In genomic region chr11:1401656-1402221, GRCh38 we compare ENCODE assay signal across 9 cellular contexts. TPM values are rescaled to one million over a fixed set of nuclear protein-coding genes. Genes with fewer than 3 reads are reported as not detected.
DNase-seq lines count a peak whose midpoint lies in the region; ATAC-seq, FAIRE-seq and TF ChIP-seq lines count a peak whose summit lies in the region.
"Had no signal": no experiment of that assay in that cellular context is flagged by ENCODE, and none has a peak within 500 bp of the region (broad histone marks: within the 10 kb centered on the region; RNA-seq: fewer than 3 reads in every experiment).

No MANE protein-coding gene starts in this region.

- ATAC-seq in WTC11 = peak; percentile 74
- peak; percentile 47 for ATAC-seq in aorta (ENCODE audit: low FRiP score)
- no peak for ATAC-seq in GM19023 (IDR thresholded peaks at IDR 0.05; ENCODE audit: unreplicated experiment)

- no peak overlapping the region for H3K9ac ChIP-seq in H1 (replicated peaks in 1 of 4; ENCODE audit: extremely low read depth in 1 of 4, low read depth in 3 of 4, low read length in 3 of 4)

- H4K91ac ChIP-seq in H1 (replicated peaks; ENCODE audit: insufficient read length, low read length) = no peak overlapping the region

- H3K4me3 ChIP-seq in H1 (ENCODE audit: extremely low read depth in 1 of 4, insufficient read depth in 2 of 4, low read depth in 3 of 4, low read length in 4 of 4) = no peak overlapping the region
- H3K4me3 ChIP-seq in aorta (ENCODE audit: low read length in 2 of 2) = no peak overlapping the region

- FAIRE-seq in H1 (lab: Jason Lieb, UNC) = no peak

- intact Hi-C loops in aorta (cut with DNase I) = no loop called here

- no peaks in the 10 kb centered on the region for H3K23me2 ChIP-seq in H1 (ENCODE audit: low read depth, low read length)

- no peak overlapping the region for H2BK20ac ChIP-seq in H1 (ENCODE audit: low read length)

- H3K9me3 ChIP-seq in H1 (ENCODE audit: insufficient read depth in 2 of 2, low read depth in 1 of 2, low read length in 1 of 2) (no peaks in the 10 kb centered on the region), aorta (ENCODE audit: control insufficient read depth, low read length) (no peaks in the 10 kb centered on the region)

- TF ChIP-seq RAD21 in H1 (IDR thresholded peaks at IDR 0.05 in 1 of 2, conservative IDR thresholded peaks at IDR 0.05 in 1 of 2; ENCODE audit: low read depth in 2 of 2, low read length in 2 of 2) = peak in 1 of 2 experiments; percentile 7; a peak in 2 of 4 replicates

- H3K14ac ChIP-seq in H1 (ENCODE audit: insufficient read length) = no peak overlapping the region

- no peaks in the 10 kb centered on the region for H3K27me3 ChIP-seq in H1 (replicated peaks in 1 of 4; ENCODE audit: control insufficient read depth in 3 of 4, extremely low read depth in 1 of 4, insufficient read depth in 3 of 4, low read length in 3 of 4)
- no peaks in the 10 kb centered on the region for H3K27me3 ChIP-seq in aorta (ENCODE audit: control insufficient read depth in 1 of 2, insufficient read depth in 2 of 2, low read length in 1 of 2)

- no peak overlapping the region for H3K56ac ChIP-seq in H1 (replicated peaks; ENCODE audit: insufficient read length, low read depth, low read length)

- DNase-seq in COR-L47 (lab: John Stamatoyannopoulos, UW) (peak; percentile 67), KBM-7 (peak; percentile 63), WTC11 (ENCODE audit: low spot score) (peak; percentile 85), H1 (ENCODE audit: low read depth in 1 of 2, low spot score in 2 of 2) (peak in 1 of 2 experiments; percentile 92), mesothelial cell of epicardium (ENCODE audit: low spot score in 2 of 2, unreplicated experiment in 2 of 2) (peak; percentile 84 to 92), aorta (peak; percentile 81 to 94), NCI-H524 treated with DMSO at 0.1 percent for 48 hours (lab: John Stamatoyannopoulos, UW) (no peak)
- DNase-seq: stimulated activated naive B cell treated with anti-CD40 and anti-IgM and Interleukin-4, amounts not matched to agents 10 μg/mL and 1 μg/mL and 100 μg/mL, for 72 hours had no signal

- H3K27ac Mint-ChIP-seq in WTC11 (no peak overlapping the region), mesothelial cell of epicardium (no peak overlapping the region)
- H3K27ac Mint-ChIP-seq: stimulated activated naive B cell treated with anti-CD40 and anti-IgM and Interleukin-4, amounts not matched to agents 10 μg/mL and 1 μg/mL and 100 μg/mL, for 72 hours had no signal

- no peak overlapping the region for H3K18ac ChIP-seq in H1 (ENCODE audit: extremely low read depth, low read length)

- 52% methylated on average over 14 of the region's 23 CpGs; no CpG with 5 or more reads in 1 of the 2 experiments for WGBS in H1 (ENCODE audit: extremely low coverage in 1 of 2, insufficient coverage in 1 of 2, insufficient read length in 1 of 2, insufficient replicate concordance in 2 of 2, low coverage in 1 of 2, low lambda C conversion rate in 2 of 2, missing lambda C conversion rate in 1 of 2), 2 experiments
- 19% methylated on average over 15 to 23 of the region's 23 CpGs for WGBS in aorta, 2 donors

- H3K4me2 ChIP-seq in H1 (ENCODE audit: insufficient read depth in 1 of 2, low read depth in 2 of 2, low read length in 2 of 2) = no peak overlapping the region

- TF ChIP-seq CTCF in WTC11 (IDR thresholded peaks at IDR 0.05) (no peak), H1 (IDR thresholded peaks at IDR 0.05; ENCODE audit: control extremely low read depth in 1 of 3, insufficient read depth in 1 of 3, low read depth in 1 of 3, low read length in 3 of 3) (no peak), mesothelial cell of epicardium (IDR thresholded peaks at IDR 0.05; ENCODE audit: unreplicated experiment) (no peak)

- H3K23ac ChIP-seq in H1 (ENCODE audit: insufficient read length) = no peak overlapping the region

- H2AFZ ChIP-seq in H1 (ENCODE audit: low read length) = no peak overlapping the region

- no peak overlapping the region for H2BK120ac ChIP-seq in H1 (replicated peaks; ENCODE audit: low read depth, low read length)

- in situ Hi-C loops in KBM-7 (cut with MboI; ENCODE audit: low pct_unique_long_range_greater_than_20kb, low sequenced_read_pairs) = no loop called here

- no peak for TF ChIP-seq EP300 in H1 (IDR thresholded peaks at IDR 0.05; ENCODE audit: borderline replicate concordance in 1 of 2, low read depth in 2 of 2, low read length in 2 of 2)

- peaks cover 5 to 27% of the 10 kb centered on the region in 2 experiments; a peak in 2 of 4 replicates for H3K79me2 ChIP-seq in H1 (ENCODE audit: control insufficient read depth in 1 of 2, insufficient read depth in 2 of 2, low read length in 2 of 2)

- H3K36me3 Mint-ChIP-seq in WTC11 (no peaks in the 10 kb centered on the region), mesothelial cell of epicardium (no peaks in the 10 kb centered on the region)
- H3K36me3 Mint-ChIP-seq: stimulated activated naive B cell treated with anti-CD40 and anti-IgM and Interleukin-4, amounts not matched to agents 10 μg/mL and 1 μg/mL and 100 μg/mL, for 72 hours had no signal

- no peaks in the 10 kb centered on the region for H3K4me1 Mint-ChIP-seq in WTC11
- H3K4me1 Mint-ChIP-seq in mesothelial cell of epicardium = no peaks in the 10 kb centered on the region

- H3K4me1 ChIP-seq in H1 (replicated peaks in 1 of 4; ENCODE audit: control insufficient read depth in 3 of 4, insufficient read depth in 4 of 4, low read length in 3 of 4) (peaks cover 0 to 2% (median 0%) of the 10 kb centered on the region in 4 experiments; a peak in 1 of 7 replicates), aorta (ENCODE audit: control insufficient read depth in 1 of 2, insufficient read depth in 2 of 2, low read length in 2 of 2) (no peaks in the 10 kb centered on the region)

- no peak for TF ChIP-seq POLR2A in H1 (IDR thresholded peaks at IDR 0.05; ENCODE audit: control extremely low read depth in 1 of 2, low read depth in 2 of 2, low read length in 2 of 2)

- H3K36me3 ChIP-seq in H1 (ENCODE audit: control insufficient read depth in 2 of 4, insufficient read depth in 4 of 4, low read length in 3 of 4) = no peaks in the 10 kb centered on the region
- no peaks in the 10 kb centered on the region for H3K36me3 ChIP-seq in aorta (ENCODE audit: control insufficient read depth in 1 of 2, insufficient read depth in 2 of 2, low read length in 1 of 2)

- no peak overlapping the region for H3K4ac ChIP-seq in H1 (replicated peaks; ENCODE audit: insufficient read length, low read depth, low read length)

- H2BK5ac ChIP-seq in H1 (ENCODE audit: low read depth, low read length) = no peak overlapping the region

- peaks cover 26% of the 10 kb centered on the region for H3K79me1 ChIP-seq in H1 (ENCODE audit: low read depth, low read length)

- H2BK12ac ChIP-seq in H1 (ENCODE audit: low read depth, low read length) = no peak overlapping the region

- H3K27ac ChIP-seq in H1 (ENCODE audit: low read depth, low read length) = no peak overlapping the region
- no peak overlapping the region for H3K27ac ChIP-seq in aorta (ENCODE audit: low read depth in 1 of 2, low read length in 2 of 2)

- POLR2A ChIA-PET in WTC11 (lab: Charles Lee) = no interaction called here
- POLR2A ChIA-PET in H1 (lab: Charles Lee; ENCODE audit: partially characterized antibody) = interaction anchor here (0.9 kb wide), 1 partner anchor 11 kb away, joined by 6 read pairs; no protein-coding TSS in a partner anchor

- CTCF ChIA-PET in WTC11 (lab: Charles Lee) (interaction anchor here (0.9 to 1.9 kb wide), 6 partner anchors 9 to 177 kb away, joined by 3 to 8 read pairs (median 6); partner anchors contain the start of gene BRSK2), H1 (lab: Charles Lee; ENCODE audit: partially characterized antibody) (interaction anchor here (0.7 to 1.5 kb wide), 7 partner anchors 21 to 174 kb away, joined by 3 to 7 read pairs (median 3); no protein-coding TSS in a partner anchor)

- H4K5ac ChIP-seq in H1 (ENCODE audit: insufficient read length, low read depth, low read length) = no peak overlapping the region

- no peak overlapping the region for H4K8ac ChIP-seq in H1 (ENCODE audit: extremely low read depth, insufficient read depth, low read length)

- no peaks in the 10 kb centered on the region for H3K27me3 Mint-ChIP-seq in WTC11 (ENCODE audit: low read depth)
- peaks cover 8% of the 10 kb centered on the region for H3K27me3 Mint-ChIP-seq in mesothelial cell of epicardium (ENCODE audit: low read depth)

- H2AK5ac ChIP-seq in H1 (ENCODE audit: low read depth, low read length) = no peak overlapping the region

- H3K4me3 Mint-ChIP-seq in WTC11 (no peak overlapping the region), mesothelial cell of epicardium (no peak overlapping the region)
- H3K4me3 Mint-ChIP-seq: stimulated activated naive B cell treated with anti-CD40 and anti-IgM and Interleukin-4, amounts not matched to agents 10 μg/mL and 1 μg/mL and 100 μg/mL, for 72 hours had no signal

- H3K9me3 Mint-ChIP-seq in WTC11 (no peaks in the 10 kb centered on the region), mesothelial cell of epicardium (no peaks in the 10 kb centered on the region)
- H3K9me3 Mint-ChIP-seq: stimulated activated naive B cell treated with anti-CD40 and anti-IgM and Interleukin-4, amounts not matched to agents 10 μg/mL and 1 μg/mL and 100 μg/mL, for 72 hours had no signal

- H2BK15ac ChIP-seq in H1 (ENCODE audit: low read length) = no peak overlapping the region

- peaks cover 28 to 63% of the 10 kb centered on the region in 2 experiments for H4K20me1 ChIP-seq in H1 (replicated peaks in 1 of 2; ENCODE audit: control insufficient read depth in 1 of 2, insufficient read depth in 2 of 2, low read length in 2 of 2)

TF ChIP-seq in WTC11, 78 proteins besides CTCF, POLR2A, EP300 and RAD21 (continues in another document):
- TF ChIP-seq NFYB (CRISPR knock-in tag; conservative IDR thresholded peaks at IDR 0.05; ENCODE audit: low read depth) = 0 out of 2 replicates have a peak, but pooled peaks have one; percentile 17

TF ChIP-seq in H1, 55 proteins besides CTCF, POLR2A, EP300 and RAD21 (continues in another document):
- TF ChIP-seq BACH1 (IDR thresholded peaks at IDR 0.05; ENCODE audit: low read length) (no peak), MAX (IDR thresholded peaks at IDR 0.05) (0 out of 2 replicates have a peak, but pooled peaks have one; percentile 31)

RNA-seq across cellular contexts. Expression of gene BRSK2, which starts 12.0 kb away (rescaled TPM):
- total RNA-seq in WTC11 (2021) (22.1 to 34.5 TPM (median 26.2 TPM) in 3 replicates), mesothelial cell of epicardium (4.6 to 6.8 TPM (median 4.9 TPM) in 3 replicates), aorta (1 to 10 TPM in 1 of 2 donors, under 1 TPM in 1; 0.55 to 1.0 TPM)
- 26.2 and 27.1 TPM in 2 replicates for total RNA-seq in H1 (2021; fragmentation: NEBNext Ultra II Directional; extraction: Animal tissue kit (Norgen Biotek cat#: 25700))
- polyA plus RNA-seq in H1 (2011; rRNA removed) (17.3 and 23.9 TPM in 2 replicates), aorta (under 1 TPM; 0.61 to 0.63 TPM)
- 18.7 TPM for polyA plus RNA-seq in H1 (2011; cell fraction: cytosol; rRNA removed)
- polyA plus RNA-seq in H1 (2011; cell fraction: nucleus; rRNA removed) = 79.9 TPM
- 19.0 to 31.0 TPM (median 27.3 TPM) in 4 replicates for polyA plus RNA-seq in H1 (2012, experiment 1 of 2)
- polyA plus RNA-seq in H1 (2012, experiment 2 of 2) = 18.0 TPM
- polyA plus RNA-seq in H1 (2013, experiment 1 of 2) = 27.0 TPM
- 24.6 TPM for polyA plus RNA-seq in H1 (2013, experiment 2 of 2)
- 6.4 and 6.5 TPM in 2 replicates for polyA minus RNA-seq in H1 (2011; rRNA and poly(A)+ RNA removed)
- 10.0 TPM for polyA minus RNA-seq in H1 (2011; cell fraction: cytosol; rRNA and poly(A)+ RNA removed)
- 18.1 TPM for polyA minus RNA-seq in H1 (2011; cell fraction: nucleus; rRNA and poly(A)+ RNA removed)
